Comparison of ENCODE assay signal across 1 cellular context in the genomic region with DNA sequence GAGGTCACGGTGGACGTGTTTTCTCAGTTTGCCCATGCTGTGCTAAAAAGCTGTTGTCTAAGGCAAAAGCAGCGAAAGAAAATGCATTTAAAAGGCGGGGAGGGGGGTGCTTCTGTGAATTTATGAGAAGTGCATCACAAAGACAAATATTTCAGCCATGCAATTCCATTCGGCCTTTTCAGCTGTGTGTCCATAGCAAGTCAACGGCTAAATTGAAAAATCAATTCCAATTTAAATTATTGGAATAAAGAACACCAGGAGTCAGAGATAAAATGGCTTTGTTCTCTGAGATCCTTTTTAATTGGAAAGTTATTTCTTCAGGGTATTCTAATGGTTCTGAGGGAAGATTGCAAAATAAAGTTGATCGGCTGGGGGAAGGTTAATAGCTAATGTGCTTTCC.
TF ChIP-seq lines count a peak whose summit lies in the region.

No MANE protein-coding gene starts in this region.

TF ChIP-seq in GM23338, 12 proteins besides CTCF, POLR2A, EP300 and RAD21 (continued from another document):
- TF ChIP-seq, protein P1, sequence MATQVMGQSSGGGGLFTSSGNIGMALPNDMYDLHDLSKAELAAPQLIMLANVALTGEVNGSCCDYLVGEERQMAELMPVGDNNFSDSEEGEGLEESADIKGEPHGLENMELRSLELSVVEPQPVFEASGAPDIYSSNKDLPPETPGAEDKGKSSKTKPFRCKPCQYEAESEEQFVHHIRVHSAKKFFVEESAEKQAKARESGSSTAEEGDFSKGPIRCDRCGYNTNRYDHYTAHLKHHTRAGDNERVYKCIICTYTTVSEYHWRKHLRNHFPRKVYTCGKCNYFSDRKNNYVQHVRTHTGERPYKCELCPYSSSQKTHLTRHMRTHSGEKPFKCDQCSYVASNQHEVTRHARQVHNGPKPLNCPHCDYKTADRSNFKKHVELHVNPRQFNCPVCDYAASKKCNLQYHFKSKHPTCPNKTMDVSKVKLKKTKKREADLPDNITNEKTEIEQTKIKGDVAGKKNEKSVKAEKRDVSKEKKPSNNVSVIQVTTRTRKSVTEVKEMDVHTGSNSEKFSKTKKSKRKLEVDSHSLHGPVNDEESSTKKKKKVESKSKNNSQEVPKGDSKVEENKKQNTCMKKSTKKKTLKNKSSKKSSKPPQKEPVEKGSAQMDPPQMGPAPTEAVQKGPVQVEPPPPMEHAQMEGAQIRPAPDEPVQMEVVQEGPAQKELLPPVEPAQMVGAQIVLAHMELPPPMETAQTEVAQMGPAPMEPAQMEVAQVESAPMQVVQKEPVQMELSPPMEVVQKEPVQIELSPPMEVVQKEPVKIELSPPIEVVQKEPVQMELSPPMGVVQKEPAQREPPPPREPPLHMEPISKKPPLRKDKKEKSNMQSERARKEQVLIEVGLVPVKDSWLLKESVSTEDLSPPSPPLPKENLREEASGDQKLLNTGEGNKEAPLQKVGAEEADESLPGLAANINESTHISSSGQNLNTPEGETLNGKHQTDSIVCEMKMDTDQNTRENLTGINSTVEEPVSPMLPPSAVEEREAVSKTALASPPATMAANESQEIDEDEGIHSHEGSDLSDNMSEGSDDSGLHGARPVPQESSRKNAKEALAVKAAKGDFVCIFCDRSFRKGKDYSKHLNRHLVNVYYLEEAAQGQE (IDR thresholded peaks at IDR 0.05; ENCODE audit: unreplicated experiment), result no peak
- TF ChIP-seq ZNF114 (CRISPR knock-in tag; IDR thresholded peaks at IDR 0.05), result no peak
- TF ChIP-seq, protein P2, sequence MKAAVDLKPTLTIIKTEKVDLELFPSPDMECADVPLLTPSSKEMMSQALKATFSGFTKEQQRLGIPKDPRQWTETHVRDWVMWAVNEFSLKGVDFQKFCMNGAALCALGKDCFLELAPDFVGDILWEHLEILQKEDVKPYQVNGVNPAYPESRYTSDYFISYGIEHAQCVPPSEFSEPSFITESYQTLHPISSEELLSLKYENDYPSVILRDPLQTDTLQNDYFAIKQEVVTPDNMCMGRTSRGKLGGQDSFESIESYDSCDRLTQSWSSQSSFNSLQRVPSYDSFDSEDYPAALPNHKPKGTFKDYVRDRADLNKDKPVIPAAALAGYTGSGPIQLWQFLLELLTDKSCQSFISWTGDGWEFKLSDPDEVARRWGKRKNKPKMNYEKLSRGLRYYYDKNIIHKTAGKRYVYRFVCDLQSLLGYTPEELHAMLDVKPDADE (IDR thresholded peaks at IDR 0.05), result no peak
- no peak for TF ChIP-seq CREB1 (CRISPR knock-in tag; IDR thresholded peaks at IDR 0.05; ENCODE audit: low read depth)
- TF ChIP-seq EZH2 (IDR thresholded peaks at IDR 0.05; ENCODE audit: low read depth, unreplicated experiment), result no peak
- TF ChIP-seq, protein P3, sequence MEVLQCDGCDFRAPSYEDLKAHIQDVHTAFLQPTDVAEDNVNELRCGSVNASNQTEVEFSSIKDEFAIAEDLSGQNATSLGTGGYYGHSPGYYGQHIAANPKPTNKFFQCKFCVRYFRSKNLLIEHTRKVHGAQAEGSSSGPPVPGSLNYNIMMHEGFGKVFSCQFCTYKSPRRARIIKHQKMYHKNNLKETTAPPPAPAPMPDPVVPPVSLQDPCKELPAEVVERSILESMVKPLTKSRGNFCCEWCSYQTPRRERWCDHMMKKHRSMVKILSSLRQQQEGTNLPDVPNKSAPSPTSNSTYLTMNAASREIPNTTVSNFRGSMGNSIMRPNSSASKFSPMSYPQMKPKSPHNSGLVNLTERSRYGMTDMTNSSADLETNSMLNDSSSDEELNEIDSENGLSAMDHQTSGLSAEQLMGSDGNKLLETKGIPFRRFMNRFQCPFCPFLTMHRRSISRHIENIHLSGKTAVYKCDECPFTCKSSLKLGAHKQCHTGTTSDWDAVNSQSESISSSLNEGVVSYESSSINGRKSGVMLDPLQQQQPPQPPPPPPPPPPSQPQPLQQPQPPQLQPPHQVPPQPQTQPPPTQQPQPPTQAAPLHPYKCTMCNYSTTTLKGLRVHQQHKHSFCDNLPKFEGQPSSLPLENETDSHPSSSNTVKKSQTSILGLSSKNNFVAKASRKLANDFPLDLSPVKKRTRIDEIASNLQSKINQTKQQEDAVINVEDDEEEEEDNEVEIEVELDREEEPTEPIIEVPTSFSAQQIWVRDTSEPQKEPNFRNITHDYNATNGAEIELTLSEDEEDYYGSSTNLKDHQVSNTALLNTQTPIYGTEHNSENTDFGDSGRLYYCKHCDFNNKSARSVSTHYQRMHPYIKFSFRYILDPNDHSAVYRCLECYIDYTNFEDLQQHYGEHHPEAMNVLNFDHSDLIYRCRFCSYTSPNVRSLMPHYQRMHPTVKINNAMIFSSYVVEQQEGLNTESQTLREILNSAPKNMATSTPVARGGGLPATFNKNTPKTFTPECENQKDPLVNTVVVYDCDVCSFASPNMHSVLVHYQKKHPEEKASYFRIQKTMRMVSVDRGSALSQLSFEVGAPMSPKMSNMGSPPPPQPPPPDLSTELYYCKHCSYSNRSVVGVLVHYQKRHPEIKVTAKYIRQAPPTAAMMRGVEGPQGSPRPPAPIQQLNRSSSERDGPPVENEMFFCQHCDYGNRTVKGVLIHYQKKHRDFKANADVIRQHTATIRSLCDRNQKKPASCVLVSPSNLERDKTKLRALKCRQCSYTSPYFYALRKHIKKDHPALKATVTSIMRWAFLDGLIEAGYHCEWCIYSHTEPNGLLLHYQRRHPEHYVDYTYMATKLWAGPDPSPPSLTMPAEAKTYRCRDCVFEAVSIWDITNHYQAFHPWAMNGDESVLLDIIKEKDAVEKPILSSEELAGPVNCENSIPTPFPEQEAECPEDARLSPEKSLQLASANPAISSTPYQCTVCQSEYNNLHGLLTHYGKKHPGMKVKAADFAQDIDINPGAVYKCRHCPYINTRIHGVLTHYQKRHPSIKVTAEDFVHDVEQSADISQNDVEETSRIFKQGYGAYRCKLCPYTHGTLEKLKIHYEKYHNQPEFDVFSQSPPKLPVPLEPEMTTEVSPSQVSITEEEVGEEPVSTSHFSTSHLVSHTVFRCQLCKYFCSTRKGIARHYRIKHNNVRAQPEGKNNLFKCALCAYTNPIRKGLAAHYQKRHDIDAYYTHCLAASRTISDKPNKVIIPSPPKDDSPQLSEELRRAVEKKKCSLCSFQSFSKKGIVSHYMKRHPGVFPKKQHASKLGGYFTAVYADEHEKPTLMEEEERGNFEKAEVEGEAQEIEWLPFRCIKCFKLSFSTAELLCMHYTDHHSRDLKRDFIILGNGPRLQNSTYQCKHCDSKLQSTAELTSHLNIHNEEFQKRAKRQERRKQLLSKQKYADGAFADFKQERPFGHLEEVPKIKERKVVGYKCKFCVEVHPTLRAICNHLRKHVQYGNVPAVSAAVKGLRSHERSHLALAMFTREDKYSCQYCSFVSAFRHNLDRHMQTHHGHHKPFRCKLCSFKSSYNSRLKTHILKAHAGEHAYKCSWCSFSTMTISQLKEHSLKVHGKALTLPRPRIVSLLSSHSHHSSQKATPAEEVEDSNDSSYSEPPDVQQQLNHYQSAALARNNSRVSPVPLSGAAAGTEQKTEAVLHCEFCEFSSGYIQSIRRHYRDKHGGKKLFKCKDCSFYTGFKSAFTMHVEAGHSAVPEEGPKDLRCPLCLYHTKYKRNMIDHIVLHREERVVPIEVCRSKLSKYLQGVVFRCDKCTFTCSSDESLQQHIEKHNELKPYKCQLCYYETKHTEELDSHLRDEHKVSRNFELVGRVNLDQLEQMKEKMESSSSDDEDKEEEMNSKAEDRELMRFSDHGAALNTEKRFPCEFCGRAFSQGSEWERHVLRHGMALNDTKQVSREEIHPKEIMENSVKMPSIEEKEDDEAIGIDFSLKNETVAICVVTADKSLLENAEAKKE (CRISPR knock-in tag; IDR thresholded peaks at IDR 0.05), result no peak
- no peak for TF ChIP-seq JUNB (IDR thresholded peaks at IDR 0.05; ENCODE audit: unreplicated experiment)
- no peak for TF ChIP-seq ZNF331 (CRISPR knock-in tag; IDR thresholded peaks at IDR 0.05; ENCODE audit: low read depth)
- TF ChIP-seq EZH2phosphoT487 (IDR thresholded peaks at IDR 0.05; ENCODE audit: unreplicated experiment), result no peak
TF ChIP-seq in GM23338: peak in this region for 0.
